ENCODE assay signal across 9 cellular contexts in the genomic region with DNA sequence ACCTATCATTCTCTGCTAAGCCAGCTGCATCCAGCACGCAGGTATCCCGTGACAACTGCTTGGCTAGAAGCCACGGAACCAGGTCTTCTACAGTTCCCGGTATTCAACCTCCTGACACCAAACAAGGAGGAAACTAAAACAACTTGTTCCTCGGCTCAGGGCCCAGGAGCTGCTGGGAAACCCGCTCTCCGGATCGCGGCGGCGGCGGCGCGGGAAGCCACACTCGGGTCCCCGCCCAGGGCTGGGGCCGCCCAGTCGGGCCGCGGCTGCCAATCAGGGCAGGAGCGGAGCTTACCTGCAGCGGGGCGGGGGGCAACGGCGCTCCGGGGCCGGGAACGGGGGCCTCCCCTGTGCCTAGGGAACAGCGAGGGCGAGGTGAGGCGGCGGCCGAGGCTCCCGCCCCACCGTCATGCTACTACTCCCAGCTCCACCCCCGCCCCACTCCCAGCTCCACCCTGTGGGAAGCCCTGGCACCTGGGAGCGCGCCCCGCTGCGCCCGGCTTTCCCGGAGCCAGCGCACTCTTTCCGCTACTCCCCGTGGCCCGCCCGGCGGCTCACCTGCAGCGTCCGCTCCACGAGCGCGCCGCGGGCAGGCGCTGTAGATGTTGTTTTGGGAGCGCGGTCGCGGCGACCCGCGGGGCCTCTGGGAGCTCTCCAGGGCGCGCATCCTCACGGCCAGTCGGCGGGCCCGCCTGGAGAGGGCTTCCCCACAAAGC. TPM values are rescaled to one million over a fixed set of nuclear protein-coding genes. Genes with fewer than 3 reads are reported as not detected.
DNase-seq lines count a peak whose midpoint lies in the region; TF ChIP-seq lines count a peak whose summit lies in the region.
"Had no signal": no experiment of that assay in that cellular context is flagged by ENCODE, and none has a peak within 500 bp of the region (broad histone marks: within the 10 kb centered on the region; RNA-seq: fewer than 3 reads in every experiment).

No MANE protein-coding gene starts in this region.

- H3K79me2 ChIP-seq in OCI-LY7 (ENCODE audit: insufficient read depth, low read depth, low read length): no peaks in the 10 kb centered on the region

- no peak overlapping the region for H2AFZ ChIP-seq in OCI-LY7 (ENCODE audit: low read length)

- peak overlapping the region; percentile 64 for H3K4me3 Mint-ChIP-seq in activated naive CD8-positive, alpha-beta T cell treated with anti-CD3 and anti-CD28 coated beads for 36 hours

- H3K27ac Mint-ChIP-seq in activated naive CD8-positive, alpha-beta T cell treated with anti-CD3 and anti-CD28 coated beads for 36 hours: peak overlapping the region; percentile 58

- H3K27me3 ChIP-seq in NT2/D1 (ENCODE audit: insufficient read depth, insufficient read length): peaks cover 46% of the 10 kb centered on the region
- H3K27me3 ChIP-seq in sigmoid colon: peaks cover 0 to 21% (median 14%) of the 10 kb centered on the region in 3 donors

- intact Hi-C loops in sigmoid colon (cut with DNase I): no loop called here
- intact Hi-C loops in OCI-LY7 (cut with micrococcal nuclease; ENCODE audit: unreplicated experiment): no loop called here

- TF ChIP-seq EP300 in sigmoid colon (IDR thresholded peaks at IDR 0.05): peak in 2 of 4 donors; percentile 32 to 46

- WGBS in sigmoid colon, 2 donors: 2 to 3% methylated on average over 69 of the region's 69 CpGs

- no peak overlapping the region for H3K4me2 ChIP-seq in OCI-LY7 (ENCODE audit: low read length)

- H3K4me1 ChIP-seq in NT2/D1 (ENCODE audit: insufficient read depth, insufficient read length) (peaks cover 2% of the 10 kb centered on the region), sigmoid colon (peaks cover 0 to 21% (median 15%) of the 10 kb centered on the region in 4 donors), OCI-LY7 (ENCODE audit: insufficient read depth, low read length, poor library complexity, severe bottlenecking) (peaks cover 16% of the 10 kb centered on the region)

- BruUV-seq in OCI-LY7 (replicated peaks; lab: Mats Ljungman, UMichigan): no TSS peak

- no peak for TF ChIP-seq POLR2A in sigmoid colon (IDR thresholded peaks at IDR 0.05)

- H3K9ac ChIP-seq in NT2/D1 (ENCODE audit: insufficient read length, low read depth): peak overlapping the region; percentile 62

- TF ChIP-seq CTCF in sigmoid colon (IDR thresholded peaks at IDR 0.05) (no peak), OCI-LY7 (conservative IDR thresholded peaks at IDR 0.05; ENCODE audit: low read length) (no peak)

- H3K4me1 Mint-ChIP-seq in activated naive CD8-positive, alpha-beta T cell treated with anti-CD3 and anti-CD28 coated beads for 36 hours: peaks cover 79% of the 10 kb centered on the region

- H3K27ac ChIP-seq in sigmoid colon: peak overlapping the region in 2 of 4 donors; percentile 33 to 51
- no peak overlapping the region for H3K27ac ChIP-seq in OCI-LY7 (ENCODE audit: low read depth, low read length, poor library complexity, severe bottlenecking)

- no peaks in the 10 kb centered on the region for H3K9me2 ChIP-seq in OCI-LY7 (ENCODE audit: insufficient read depth, low read length)

- H3K9me3 Mint-ChIP-seq in activated naive CD8-positive, alpha-beta T cell treated with anti-CD3 and anti-CD28 coated beads for 36 hours: no peaks in the 10 kb centered on the region

- CTCF ChIA-PET in OCI-LY7 (lab: Charles Lee; ENCODE audit: unreplicated experiment): interaction anchor here (0.7 to 1.1 kb wide), 2 partner anchors 204 to 245 kb away, joined by 3 read pairs; no protein-coding TSS in a partner anchor

- no peaks in the 10 kb centered on the region for H3K9me3 ChIP-seq in NT2/D1 (ENCODE audit: insufficient read depth, low read length)
- H3K9me3 ChIP-seq in sigmoid colon: no peaks in the 10 kb centered on the region
- H3K9me3 ChIP-seq in OCI-LY7 (ENCODE audit: low read length): no peaks in the 10 kb centered on the region

- no peaks in the 10 kb centered on the region for H4K20me1 ChIP-seq in OCI-LY7 (ENCODE audit: insufficient read depth, low read length)

- peak; percentile 45 to 47 for DNase-seq in NCI-H524 (lab: John Stamatoyannopoulos, UW)
- no peak for DNase-seq in NCI-H524 treated with DMSO at 0.1 percent for 48 hours (lab: John Stamatoyannopoulos, UW)
- no peak for DNase-seq in NT2/D1 (ENCODE audit: low read depth, low spot score)
- DNase-seq in activated naive CD8-positive, alpha-beta T cell treated with anti-CD3 and anti-CD28 coated beads for 36 hours: peak; percentile 53
- peak; percentile 54 for DNase-seq in hepatic stellate cell (ENCODE audit: low spot score)
- DNase-seq in sigmoid colon: peak; percentile 78
- no peak for DNase-seq in inferior parietal cortex (ENCODE audit: extremely low spot score)
- no peak for DNase-seq in OCI-LY7 (ENCODE audit: low spot score)

- H3K27me3 Mint-ChIP-seq in activated naive CD8-positive, alpha-beta T cell treated with anti-CD3 and anti-CD28 coated beads for 36 hours: no peaks in the 10 kb centered on the region

- POLR2A ChIA-PET in OCI-LY7 (lab: Charles Lee): no interaction called here

- H3K36me3 ChIP-seq in NT2/D1 (ENCODE audit: insufficient read depth, insufficient read length, low read length) (peaks cover 3% of the 10 kb centered on the region), sigmoid colon (no peaks in the 10 kb centered on the region), OCI-LY7 (ENCODE audit: insufficient read depth, low read length) (no peaks in the 10 kb centered on the region)

- H3K4me3 ChIP-seq in NT2/D1 (ENCODE audit: insufficient read length, low read depth) (peak overlapping the region; percentile 52), sigmoid colon (peak overlapping the region; percentile 30 to 62 (median 54)), OCI-LY7 (ENCODE audit: low read depth, low read length, poor library complexity, severe bottlenecking) (no peak overlapping the region)

- H3K36me3 Mint-ChIP-seq in activated naive CD8-positive, alpha-beta T cell treated with anti-CD3 and anti-CD28 coated beads for 36 hours: peaks cover 37% of the 10 kb centered on the region

RNA-seq across cellular contexts. Expression of gene IL24, which starts 12.1 kb away (rescaled TPM):
- total RNA-seq in activated naive CD8-positive, alpha-beta T cell treated with anti-CD3 and anti-CD28 coated beads for 36 hours: under 1 TPM; 0.54 to 0.72 TPM
- total RNA-seq in sigmoid colon (not detected), OCI-LY7 (2022) (not detected in 2 replicates)
- under 1 TPM in 2 of 3 donors, not detected in 1; 0.36 to 0.46 TPM for polyA plus RNA-seq in sigmoid colon
- not detected in 2 replicates for total RNA-seq in OCI-LY7 (2014; rRNA removed; shearing (Covaris generic))
- total RNA-seq: temporal lobe had no signal

RNA-seq across cellular contexts. Expression of gene FCMR, which starts 12.4 kb away (rescaled TPM):
- 10 to 100 TPM; 42.9 to 45.5 TPM for total RNA-seq in activated naive CD8-positive, alpha-beta T cell treated with anti-CD3 and anti-CD28 coated beads for 36 hours
- total RNA-seq in sigmoid colon: 1 to 10 TPM in 2 of 4 donors, under 1 TPM in 1, not detected in 1; 0.49 to 1.5 (median 1.1) TPM
- polyA plus RNA-seq in sigmoid colon: 100 to 1,000 TPM in 1 of 3 donors, 1 to 10 TPM in 2; 1.8 to 111 (median 3.5) TPM
- total RNA-seq in OCI-LY7 (2014; rRNA removed; shearing (Covaris generic)): 3.2 and 5.2 TPM in 2 replicates
- total RNA-seq in OCI-LY7 (2022): 9.2 and 10.6 TPM in 2 replicates

RNA-seq across cellular contexts. Expression of gene PIGR, which starts 36.9 kb away (rescaled TPM):
- total RNA-seq in activated naive CD8-positive, alpha-beta T cell treated with anti-CD3 and anti-CD28 coated beads for 36 hours: under 1 TPM; 0.08 to 0.10 TPM
- total RNA-seq in sigmoid colon: 1 to 10 TPM in 2 of 4 donors, under 1 TPM in 1, not detected in 1; 0.16 to 9.3 (median 8.6) TPM
- polyA plus RNA-seq in sigmoid colon: 1,000 to 10,000 TPM in 1 of 3 donors, 100 to 1,000 TPM in 2; 163 to 3,648 (median 569) TPM
- 0.03 TPM in 1 of 2 replicates, not detected in the other for total RNA-seq in OCI-LY7 (2014; rRNA removed; shearing (Covaris generic))
- total RNA-seq in OCI-LY7 (2022): 0.17 TPM in 1 of 2 replicates, not detected in the other

RNA-seq across cellular contexts. Expression of gene IL20, which starts 43.9 kb away (rescaled TPM):
- not detected for total RNA-seq in activated naive CD8-positive, alpha-beta T cell treated with anti-CD3 and anti-CD28 coated beads for 36 hours
- total RNA-seq in sigmoid colon (not detected), OCI-LY7 (2022) (not detected in 2 replicates)
- not detected for polyA plus RNA-seq in sigmoid colon
- total RNA-seq in OCI-LY7 (2014; rRNA removed; shearing (Covaris generic)): not detected in 2 replicates
- total RNA-seq: temporal lobe had no signal

Comparison
In these comparisons a context has a peak if more than half of its experiments do, and no peak if none do; other contexts are left out.
1. DNase-seq: peak in NCI-H524 (2 of 2), activated naive CD8-positive, alpha-beta T cell treated with anti-CD3 and anti-CD28 coated beads for 36 hours (single experiment), hepatic stellate cell (single experiment) and sigmoid colon (single experiment); none in NCI-H524 treated with DMSO at 0.1 percent for 48 hours (single experiment), NT2/D1 (single experiment), inferior parietal cortex (single experiment) and OCI-LY7 (single experiment).